In genomic region chr1:23801338-23801748, GRCh38 we compare ENCODE assay signal across 8 cellular contexts. TPM values are rescaled to one million over a fixed set of nuclear protein-coding genes. Genes with fewer than 3 reads are reported as not detected.
DNase-seq lines count a peak whose midpoint lies in the region; ATAC-seq lines count a peak whose summit lies in the region.

No MANE protein-coding gene starts in this region.

- H3K4me3 Mint-ChIP-seq in T-helper 1 cell treated with Interleukin-12 subunit alpha and Interleukin-12 subunit beta and Interleukin-4 antibody, amounts not matched to agents 30 μg/mL and 1 μg/mL, for 36 hours = peak overlapping the region; percentile 94
- H3K4me3 Mint-ChIP-seq in activated CD4-positive, alpha-beta memory T cell treated with anti-CD3 and anti-CD28 coated beads, Interleukin-2, amount 10 ng/mL, durations not matched to agents 7 days and 5 days = peak overlapping the region; percentile 96

- H3K9me3 Mint-ChIP-seq in T-helper 1 cell treated with Interleukin-12 subunit alpha and Interleukin-12 subunit beta and Interleukin-4 antibody, amounts not matched to agents 30 μg/mL and 1 μg/mL, for 36 hours = no peaks in the 10 kb centered on the region
- no peaks in the 10 kb centered on the region for H3K9me3 Mint-ChIP-seq in activated CD4-positive, alpha-beta memory T cell treated with anti-CD3 and anti-CD28 coated beads, Interleukin-2, amount 10 ng/mL, durations not matched to agents 7 days and 5 days

- H3K36me3 Mint-ChIP-seq in T-helper 1 cell treated with Interleukin-12 subunit alpha and Interleukin-12 subunit beta and Interleukin-4 antibody, amounts not matched to agents 30 μg/mL and 1 μg/mL, for 36 hours (ENCODE audit: low read depth) = peaks cover 19% of the 10 kb centered on the region
- peaks cover 33% of the 10 kb centered on the region for H3K36me3 Mint-ChIP-seq in activated CD4-positive, alpha-beta memory T cell treated with anti-CD3 and anti-CD28 coated beads, Interleukin-2, amount 10 ng/mL, durations not matched to agents 7 days and 5 days (ENCODE audit: low read depth)

- H3K4me1 Mint-ChIP-seq in T-helper 1 cell treated with Interleukin-12 subunit alpha and Interleukin-12 subunit beta and Interleukin-4 antibody, amounts not matched to agents 30 μg/mL and 1 μg/mL, for 36 hours (ENCODE audit: low read depth) = peaks cover 14% of the 10 kb centered on the region
- H3K4me1 Mint-ChIP-seq in activated CD4-positive, alpha-beta memory T cell treated with anti-CD3 and anti-CD28 coated beads, Interleukin-2, amount 10 ng/mL, durations not matched to agents 7 days and 5 days = peaks cover 25% of the 10 kb centered on the region

- no peak for DNase-seq in T-helper 1 cell
- no peak for DNase-seq in activated CD4-positive, alpha-beta memory T cell treated with anti-CD3 and anti-CD28 coated beads, Interleukin-2, amount 10 ng/mL, durations not matched to agents 7 days and 5 days
- DNase-seq in iPS-NIHi11 (ENCODE audit: low spot score) = peak; percentile 53
- DNase-seq in substantia nigra (lab: John Stamatoyannopoulos, UW) = peak in 1 of 49 donors; percentile 58
- no peak for DNase-seq in Kasumi-1 (lab: John Stamatoyannopoulos, UW)

- CTCF ChIA-PET in activated CD4-positive, alpha-beta memory T cell treated with anti-CD3 and anti-CD28 coated beads, Interleukin-2, amount 10 ng/mL, durations not matched to agents 7 days and 5 days (lab: Charles Lee) = interaction anchor here (1.3 to 4.4 kb wide), 8 partner anchors 9 to 262 kb away, joined by 3 to 39 read pairs (median 7); partner anchors contain the start of gene PITHD1

- peak overlapping the region; percentile 86 for H3K27ac Mint-ChIP-seq in T-helper 1 cell treated with Interleukin-12 subunit alpha and Interleukin-12 subunit beta and Interleukin-4 antibody, amounts not matched to agents 30 μg/mL and 1 μg/mL, for 36 hours
- peak overlapping the region; percentile 61 for H3K27ac Mint-ChIP-seq in activated CD4-positive, alpha-beta memory T cell treated with anti-CD3 and anti-CD28 coated beads, Interleukin-2, amount 10 ng/mL, durations not matched to agents 7 days and 5 days

- ATAC-seq in HG02763 (IDR thresholded peaks at IDR 0.05; ENCODE audit: unreplicated experiment) = no peak
- no peak for ATAC-seq in GM21381 (IDR thresholded peaks at IDR 0.05; ENCODE audit: unreplicated experiment)

- POLR2A ChIA-PET in activated CD4-positive, alpha-beta memory T cell treated with anti-CD3 and anti-CD28 coated beads, Interleukin-2, amount 10 ng/mL, durations not matched to agents 7 days and 5 days (lab: Charles Lee) = interaction anchor here (0.8 to 5.9 kb wide), 19 partner anchors 10 to 179 kb away, joined by 3 to 84 read pairs (median 7); partner anchors contain the start of genes ELOA, HMGCL, LYPLA2 and PITHD1

- H3K27ac ChIP-seq in substantia nigra (ENCODE audit: low read depth, low read length, poor library complexity, severe bottlenecking) = peak overlapping the region; percentile 98

- no peaks in the 10 kb centered on the region for H3K27me3 Mint-ChIP-seq in T-helper 1 cell treated with Interleukin-12 subunit alpha and Interleukin-12 subunit beta and Interleukin-4 antibody, amounts not matched to agents 30 μg/mL and 1 μg/mL, for 36 hours (ENCODE audit: low read depth)
- no peaks in the 10 kb centered on the region for H3K27me3 Mint-ChIP-seq in activated CD4-positive, alpha-beta memory T cell treated with anti-CD3 and anti-CD28 coated beads, Interleukin-2, amount 10 ng/mL, durations not matched to agents 7 days and 5 days

RNA-seq across cellular contexts. Expression of gene GALE, which starts 0.8 kb away (rescaled TPM):
- 10 to 100 TPM; 33.5 to 37.6 TPM for total RNA-seq in activated CD4-positive, alpha-beta memory T cell treated with anti-CD3 and anti-CD28 coated beads, Interleukin-2, amount 10 ng/mL, durations not matched to agents 7 days and 5 days

RNA-seq across cellular contexts. Expression of gene LYPLA2, which starts 10.4 kb away (rescaled TPM):
- total RNA-seq in activated CD4-positive, alpha-beta memory T cell treated with anti-CD3 and anti-CD28 coated beads, Interleukin-2, amount 10 ng/mL, durations not matched to agents 7 days and 5 days = 10 to 100 TPM; 76.1 to 80.8 TPM

RNA-seq across cellular contexts. Expression of gene PITHD1, which starts 23.1 kb away (rescaled TPM):
- 10 to 100 TPM; 50.0 to 51.6 TPM for total RNA-seq in activated CD4-positive, alpha-beta memory T cell treated with anti-CD3 and anti-CD28 coated beads, Interleukin-2, amount 10 ng/mL, durations not matched to agents 7 days and 5 days

RNA-seq across cellular contexts. Expression of gene HMGCL, which starts 23.9 kb away (rescaled TPM):
- 10 to 100 TPM; 33.5 to 35.7 TPM for total RNA-seq in activated CD4-positive, alpha-beta memory T cell treated with anti-CD3 and anti-CD28 coated beads, Interleukin-2, amount 10 ng/mL, durations not matched to agents 7 days and 5 days

RNA-seq across cellular contexts. Expression of gene ELOA, which starts 58.1 kb away (rescaled TPM):
- total RNA-seq in activated CD4-positive, alpha-beta memory T cell treated with anti-CD3 and anti-CD28 coated beads, Interleukin-2, amount 10 ng/mL, durations not matched to agents 7 days and 5 days = 10 to 100 TPM; 34.1 to 35.2 TPM
